In the genomic region with DNA sequence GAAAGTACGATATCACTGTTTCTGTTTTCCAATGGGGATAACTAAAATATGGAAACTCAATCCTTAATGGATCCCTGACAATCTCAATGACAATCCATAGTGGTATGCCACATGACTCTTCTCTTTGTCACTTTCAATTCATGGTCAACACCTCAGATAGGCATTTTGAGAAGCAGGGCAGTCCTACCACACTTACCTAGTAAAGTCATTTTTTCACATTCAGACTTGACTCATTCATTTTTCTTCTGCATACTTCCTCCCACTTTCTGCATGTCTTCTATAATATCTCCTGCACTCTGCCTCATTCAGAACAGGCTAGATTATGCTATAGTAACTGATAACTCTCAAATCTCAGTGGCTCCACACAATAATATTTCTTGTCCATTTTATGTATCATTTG, we compare ENCODE assay signal across 15 cellular contexts.
DNase-seq lines count a peak whose midpoint lies in the region; ATAC-seq and TF ChIP-seq lines count a peak whose summit lies in the region.
"Had no signal": no experiment of that assay in that cellular context is flagged by ENCODE, and none has a peak within 500 bp of the region (broad histone marks: within the 10 kb centered on the region; RNA-seq: fewer than 3 reads in every experiment).

No MANE protein-coding gene starts in this region.

- H3K9me3 ChIP-seq in SJCRH30 (replicated peaks): no peaks in the 10 kb centered on the region
- H3K9me3 ChIP-seq in Peyer's patch: no peaks in the 10 kb centered on the region

- no peak for DNase-seq in activated naive CD4-positive, alpha-beta T cell treated with anti-CD3 and anti-CD28 coated beads, Interleukin-2, amount 50 U/mL, for 72 hours (ENCODE audit: low spot score in 2 of 2)
- no peak for DNase-seq in activated naive CD4-positive, alpha-beta T cell treated with anti-CD3 and anti-CD28 coated beads, Interleukin-2, amount 50 U/mL, for 16 hours
- DNase-seq in SJCRH30 (no peak), fibroblast of pulmonary artery (ENCODE audit: low read depth) (peak; percentile 20), Peyer's patch (no peak), mucosa of gallbladder (ENCODE audit: low spot score) (no peak), NCI-H2171 treated with DMSO at 0.1 percent for 48 hours (lab: John Stamatoyannopoulos, UW) (no peak)
- no peak for DNase-seq in stimulated activated naive CD8-positive, alpha-beta T cell treated with anti-CD3 and anti-CD28 coated beads, Interleukin-15, amount 100 ng/mL, for 72 hours
- DNase-seq: activated CD4-positive, alpha-beta T cell treated with anti-CD3 and anti-CD28 coated beads for 1 hour; caudate nucleus; DMS79 treated with DMSO at 0.1 percent for 48 hours; stimulated activated CD4-positive, alpha-beta T cell treated with anti-CD3 and anti-CD28 coated beads, Interleukin-1b, Interleukin-23, amount 100 ng/mL, for 48 hours had no signal

- no peaks in the 10 kb centered on the region for H3K4me1 Mint-ChIP-seq in stimulated activated naive CD8-positive, alpha-beta T cell treated with anti-CD3 and anti-CD28 coated beads, Interleukin-15, amount 100 ng/mL, for 72 hours
- H3K4me1 Mint-ChIP-seq: GM23338 had no signal

- peak; percentile 70 to 79 for ATAC-seq in activated naive CD4-positive, alpha-beta T cell treated with anti-CD3 and anti-CD28 coated beads, Interleukin-2, amount 50 U/mL, for 72 hours
- ATAC-seq in stimulated activated naive CD8-positive, alpha-beta T cell treated with anti-CD3 and anti-CD28 coated beads, Interleukin-15, amount 100 ng/mL, for 72 hours: peak; percentile 77
- ATAC-seq: GM23338 had no signal

- no peak for TF ChIP-seq POLR2A in Peyer's patch (IDR thresholded peaks at IDR 0.05)

- H3K36me3 ChIP-seq in SJCRH30 (peaks cover 5% of the 10 kb centered on the region; the same call in 1 of the 2 replicates), Peyer's patch (peaks cover 0 to 3% (median 0%) of the 10 kb centered on the region in 3 donors)

- no peak overlapping the region for H3K4me3 Mint-ChIP-seq in stimulated activated naive CD8-positive, alpha-beta T cell treated with anti-CD3 and anti-CD28 coated beads, Interleukin-15, amount 100 ng/mL, for 72 hours
- H3K4me3 Mint-ChIP-seq: GM23338, mesothelial cell of epicardium had no signal

- H3K27me3 Mint-ChIP-seq in stimulated activated naive CD8-positive, alpha-beta T cell treated with anti-CD3 and anti-CD28 coated beads, Interleukin-15, amount 100 ng/mL, for 72 hours: no peaks in the 10 kb centered on the region
- H3K27me3 Mint-ChIP-seq: progenitor cell of endocrine pancreas had no signal

- H3K4me1 ChIP-seq in SJCRH30: peaks cover 44% of the 10 kb centered on the region
- no peaks in the 10 kb centered on the region for H3K4me1 ChIP-seq in Peyer's patch

- peaks cover 0 to 6% of the 10 kb centered on the region in 2 donors for H3K36me3 Mint-ChIP-seq in activated naive CD4-positive, alpha-beta T cell treated with anti-CD3 and anti-CD28 coated beads, Interleukin-2, amount 50 U/mL, for 72 hours

- TF ChIP-seq CTCF in fibroblast of pulmonary artery (IDR thresholded peaks at IDR 0.05; ENCODE audit: low read length, missing control alignments) (no peak), Peyer's patch (IDR thresholded peaks at IDR 0.05) (no peak)

- no peaks in the 10 kb centered on the region for H3K27me3 ChIP-seq in SJCRH30
- no peaks in the 10 kb centered on the region for H3K27me3 ChIP-seq in Peyer's patch

- H3K9me3 Mint-ChIP-seq in activated naive CD4-positive, alpha-beta T cell treated with anti-CD3 and anti-CD28 coated beads, Interleukin-2, amount 50 U/mL, for 72 hours: peaks cover 0 to 5% of the 10 kb centered on the region in 2 donors
- no peaks in the 10 kb centered on the region for H3K9me3 Mint-ChIP-seq in stimulated activated naive CD8-positive, alpha-beta T cell treated with anti-CD3 and anti-CD28 coated beads, Interleukin-15, amount 100 ng/mL, for 72 hours
- H3K9me3 Mint-ChIP-seq: GM23338, mesothelial cell of epicardium had no signal

- peak overlapping the region; percentile 8; the same call in 1 of the 2 replicates for H3K27ac ChIP-seq in SJCRH30
- no peak overlapping the region for H3K27ac ChIP-seq in Peyer's patch

- H3K4me3 ChIP-seq in SJCRH30 (no peak overlapping the region), fibroblast of pulmonary artery (replicated peaks; ENCODE audit: low read depth, low read length) (no peak overlapping the region), Peyer's patch (no peak overlapping the region)
- H3K4me3 ChIP-seq: GM23338 had no signal

- H3K27ac Mint-ChIP-seq in activated naive CD4-positive, alpha-beta T cell treated with anti-CD3 and anti-CD28 coated beads, Interleukin-2, amount 50 U/mL, for 72 hours: no peak overlapping the region
- H3K27ac Mint-ChIP-seq in stimulated activated naive CD8-positive, alpha-beta T cell treated with anti-CD3 and anti-CD28 coated beads, Interleukin-15, amount 100 ng/mL, for 72 hours: peak overlapping the region in 1 of 2 donors; percentile 1
- H3K27ac Mint-ChIP-seq: GM23338, progenitor cell of endocrine pancreas had no signal
